ENCODE assay signal across 8 cellular contexts in the genomic region with DNA sequence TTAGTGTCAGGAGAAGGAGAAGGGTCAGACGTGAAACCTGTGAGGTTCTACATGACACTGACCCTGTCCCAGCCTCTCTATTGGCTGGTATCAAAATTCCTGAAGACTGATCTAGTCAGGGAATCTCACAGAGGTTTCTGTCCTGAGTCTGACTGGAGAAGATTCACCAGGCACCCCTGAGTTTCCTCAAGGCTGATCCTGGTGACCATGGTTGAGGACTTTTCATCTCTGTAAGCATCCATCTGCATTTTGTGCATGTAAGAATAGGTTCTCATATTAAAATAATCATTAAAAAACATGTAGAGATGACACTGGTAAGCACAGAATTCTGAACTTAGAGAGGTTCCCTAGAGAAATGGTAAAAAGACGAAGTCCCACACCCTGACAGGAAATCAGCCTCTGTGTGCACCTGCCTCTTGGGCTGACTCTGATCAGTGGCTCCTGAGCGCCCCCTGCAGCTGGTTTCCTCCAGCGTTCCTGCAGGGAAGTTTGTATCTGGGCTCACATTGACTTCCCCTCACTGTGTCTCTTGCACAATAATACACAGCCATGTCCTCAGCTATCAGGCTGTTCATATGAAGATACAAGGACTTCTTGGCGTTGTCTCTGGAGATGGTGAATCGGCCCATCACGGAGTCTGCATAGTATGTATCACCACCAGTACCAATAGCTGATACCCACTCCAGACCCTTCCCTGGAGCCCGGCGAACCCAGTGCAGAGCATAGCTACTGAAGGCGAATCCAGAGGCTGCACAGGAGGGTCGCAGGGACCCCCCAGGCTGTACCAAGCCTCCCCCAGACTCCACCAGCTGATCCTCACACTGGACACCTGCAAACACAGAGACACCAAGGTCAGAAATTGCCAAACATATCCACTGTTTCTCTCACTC.
DNase-seq lines count a peak whose midpoint lies in the region; ATAC-seq and TF ChIP-seq lines count a peak whose summit lies in the region.

No MANE protein-coding gene starts in this region.

- no peaks in the 10 kb centered on the region for H3K4me1 ChIP-seq in H9 (ENCODE audit: insufficient read depth, low read length)

- no peak overlapping the region for H3K4me2 ChIP-seq in H9 (ENCODE audit: insufficient read depth, insufficient read length, low read length)

- H3K36me3 Mint-ChIP-seq in chondrocyte (ENCODE audit: low read depth) (no peaks in the 10 kb centered on the region), H9 (ENCODE audit: insufficient read depth in 1 of 3, low read depth in 3 of 3) (peaks cover 4 to 30% (median 12%) of the 10 kb centered on the region in 3 experiments; a peak in 6 of 7 replicates)

- H3K23me2 ChIP-seq in H9 (ENCODE audit: insufficient read length, low read depth, low read length, poor library complexity, severe bottlenecking), result no peaks in the 10 kb centered on the region

- H3K23ac ChIP-seq in H9 (ENCODE audit: insufficient read length, low read depth, low read length), result no peak overlapping the region

- H2BK12ac ChIP-seq in H9 (ENCODE audit: insufficient read length, low read depth, low read length), result no peak overlapping the region

- no peak overlapping the region for H4K5ac ChIP-seq in H9 (ENCODE audit: insufficient read length, low read depth, low read length)

- H3K18ac ChIP-seq in H9 (ENCODE audit: insufficient read length, low read depth, low read length), result no peak overlapping the region

- H3K79me2 ChIP-seq in H9 (ENCODE audit: insufficient read depth, low read length), result no peaks in the 10 kb centered on the region

- H3K4me1 Mint-ChIP-seq in chondrocyte (ENCODE audit: low read depth) (no peaks in the 10 kb centered on the region), H9 (no peaks in the 10 kb centered on the region)

- H3K27ac Mint-ChIP-seq in chondrocyte (ENCODE audit: unreplicated experiment) (no peak overlapping the region), H9 (no peak overlapping the region)

- H3K79me1 ChIP-seq in H9 (ENCODE audit: insufficient read depth, low read depth, low read length, poor library complexity, severe bottlenecking), result no peaks in the 10 kb centered on the region

- no peak overlapping the region for H3T11ph ChIP-seq in H9 (ENCODE audit: low read length)

- H3K56ac ChIP-seq in H9 (ENCODE audit: insufficient read length, low read depth, low read length), result no peak overlapping the region

- H3K14ac ChIP-seq in H9 (ENCODE audit: insufficient read depth, low read length), result no peak overlapping the region

- H2AFZ ChIP-seq in H9 (ENCODE audit: low read length), result no peak overlapping the region

- H3K9me3 Mint-ChIP-seq in chondrocyte (ENCODE audit: low read depth) (peaks cover 68% of the 10 kb centered on the region), H9 (peaks cover 92 to 97% of the 10 kb centered on the region in 2 experiments)

- H3K9me3 ChIP-seq in H9 (ENCODE audit: control insufficient read depth, low read depth, low read length), result peaks cover 87% of the 10 kb centered on the region

- H3K27me3 Mint-ChIP-seq in chondrocyte (ENCODE audit: low read depth) (no peaks in the 10 kb centered on the region), H9 (ENCODE audit: low read depth) (no peaks in the 10 kb centered on the region; the same call in 1 of the 2 replicates)

- no peak overlapping the region for H4K91ac ChIP-seq in H9 (ENCODE audit: insufficient read length, low read depth, low read length)

- H2BK15ac ChIP-seq in H9 (ENCODE audit: low read depth, low read length), result no peak overlapping the region

- no peak overlapping the region for H3K27ac ChIP-seq in H9 (ENCODE audit: insufficient read length, low read depth, low read length)

- ATAC-seq in GM18868 (IDR thresholded peaks at IDR 0.05; ENCODE audit: unreplicated experiment) (no peak), GM21737 (IDR thresholded peaks at IDR 0.05; ENCODE audit: unreplicated experiment) (no peak)

- H3K4me3 ChIP-seq in GM12875 (ENCODE audit: low read depth, low read length), result no peak overlapping the region

- H2AK5ac ChIP-seq in H9 (ENCODE audit: insufficient read length, low read length), result no peak overlapping the region

- H2BK5ac ChIP-seq in H9 (ENCODE audit: insufficient read length, low read length), result no peak overlapping the region

- no CpG with 5 or more reads among the region's 11 CpGs for WGBS in H9 (ENCODE audit: extremely low coverage, insufficient read length, low lambda C conversion rate)

- TF ChIP-seq CTCF in GM12875 (IDR thresholded peaks at IDR 0.05; ENCODE audit: borderline replicate concordance, insufficient read depth, low read depth, low read length), result peak; percentile 74
- no peak for TF ChIP-seq CTCF in chondrocyte (IDR thresholded peaks at IDR 0.05)
- no peak for TF ChIP-seq CTCF in H9 (conservative IDR thresholded peaks at IDR 0.05)

- no peaks in the 10 kb centered on the region for H4K20me1 ChIP-seq in H9 (ENCODE audit: control insufficient read depth, insufficient read depth, insufficient read length)

- no peak overlapping the region for H2BK120ac ChIP-seq in H9 (ENCODE audit: low read depth, low read length, poor library complexity, severe bottlenecking)

- no peak overlapping the region for H3K4me3 Mint-ChIP-seq in chondrocyte (ENCODE audit: unreplicated experiment)
- no peak overlapping the region for H3K4me3 Mint-ChIP-seq in H9

- no peak overlapping the region for H2BK20ac ChIP-seq in H9 (ENCODE audit: low read depth, low read length, poor library complexity, severe bottlenecking)

- H3K27me3 ChIP-seq in H9 (ENCODE audit: insufficient read depth, low read length), result no peaks in the 10 kb centered on the region

- no peak overlapping the region for H3K9ac ChIP-seq in H9 (ENCODE audit: extremely low read depth, insufficient read length, low read length)

- DNase-seq in OCI-M1 (lab: John Stamatoyannopoulos, UW) (peak; percentile 13), chondrocyte (ENCODE audit: low spot score) (no peak), H9 (no peak)
- DNase-seq in activated effector memory CD4-positive, alpha-beta T cell treated with anti-CD3 and anti-CD28 coated beads, Interleukin-2, amount 50 U/mL, for 16 hours, result peak; percentile 91
- peak; percentile 86 for DNase-seq in stimulated activated CD4-positive, alpha-beta T cell treated with anti-CD3 and anti-CD28 coated beads, Interleukin-4, amount 100 ng/mL, for 1 hour

- H4K8ac ChIP-seq in H9 (replicated peaks; ENCODE audit: insufficient read length, low read depth, low read length), result no peak overlapping the region

- no peak overlapping the region for H3K4ac ChIP-seq in H9 (ENCODE audit: low read depth, low read length)

Comparison
In these comparisons a context has a peak if more than half of its experiments do, and no peak if none do; other contexts are left out.
1. DNase-seq: peak in OCI-M1 (single experiment), activated effector memory CD4-positive, alpha-beta T cell treated with anti-CD3 and anti-CD28 coated beads, Interleukin-2, amount 50 U/mL, for 16 hours (single experiment) and stimulated activated CD4-positive, alpha-beta T cell treated with anti-CD3 and anti-CD28 coated beads, Interleukin-4, amount 100 ng/mL, for 1 hour (single experiment); none in chondrocyte (single experiment) and H9 (single experiment).